ENCODE assay signal across 12 cellular contexts in the genomic region with DNA sequence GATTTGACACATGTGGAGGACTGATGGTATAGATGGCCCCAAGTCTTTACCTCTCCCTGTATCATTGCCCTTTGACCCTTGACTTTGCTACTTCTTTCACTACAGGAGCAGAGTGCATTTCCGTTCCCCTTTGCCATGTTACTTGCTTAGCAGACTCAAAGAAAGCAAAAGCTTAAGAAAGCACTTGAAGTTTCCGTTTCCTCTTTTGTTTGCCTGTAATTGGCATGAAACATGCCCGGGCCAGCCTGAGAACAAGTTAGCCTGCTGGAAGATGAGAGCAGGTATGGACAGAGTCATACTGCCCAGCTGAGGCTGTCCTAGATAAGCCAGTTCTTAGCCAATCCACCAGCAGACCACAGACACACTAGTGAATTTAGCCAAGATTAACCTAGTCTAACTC.
DNase-seq lines count a peak whose midpoint lies in the region; ATAC-seq and TF ChIP-seq lines count a peak whose summit lies in the region.
"Had no signal": no experiment of that assay in that cellular context is flagged by ENCODE, and none has a peak within 500 bp of the region (broad histone marks: within the 10 kb centered on the region; RNA-seq: fewer than 3 reads in every experiment).

No MANE protein-coding gene starts in this region.

- H3K4me3 ChIP-seq in GM12865 (ENCODE audit: low read depth, low read length) = no peak overlapping the region

- no peak for TF ChIP-seq POLR2A in erythroblast (IDR thresholded peaks at IDR 0.05; ENCODE audit: low read length)

- no peak for TF ChIP-seq CTCF in GM12865 (IDR thresholded peaks at IDR 0.05; ENCODE audit: insufficient read depth, low read depth, low read length, missing control alignments)

- peak; percentile 46 for ATAC-seq in GM21529 (IDR thresholded peaks at IDR 0.05; ENCODE audit: unreplicated experiment)
- ATAC-seq in GM19467 (IDR thresholded peaks at IDR 0.05; ENCODE audit: unreplicated experiment) = no peak
- ATAC-seq: Panc1 had no signal

- DNase-seq in GM12865 (ENCODE audit: low read depth) (peak; percentile 72), NOMO-1 treated with DMSO at 0.1 percent for 48 hours (lab: John Stamatoyannopoulos, UW; ENCODE audit: unreplicated experiment) (peak; percentile 86), germinal center (ENCODE audit: low spot score) (peak; percentile 6), NCI-H526 treated with DMSO at 0.1 percent for 48 hours (lab: John Stamatoyannopoulos, UW) (no peak), NCI-H2107 (lab: John Stamatoyannopoulos, UW) (no peak), erythroblast (lab: John Stamatoyannopoulos, UW) (no peak)
- DNase-seq: activated effector memory CD4-positive, alpha-beta T cell treated with Interleukin-2 at 50 U/mL for 16 hours; HCEC 1CT; NCI-H1092 had no signal

Comparison
In these comparisons a context has a peak if more than half of its experiments do, and no peak if none do; other contexts are left out.
1. DNase-seq: peak in GM12865 (single experiment), NOMO-1 treated with DMSO at 0.1 percent for 48 hours (single experiment) and germinal center (single experiment); none in NCI-H526 treated with DMSO at 0.1 percent for 48 hours (single experiment), NCI-H2107 (single experiment) and erythroblast (0 of 2).